ENCODE assay signal across 27 cellular contexts in genomic region chr2:216155954-216156353, GRCh38.
"Had no signal": no experiment of that assay in that cellular context is flagged by ENCODE, and none has a peak within 500 bp of the region (broad histone marks: within the 10 kb centered on the region; RNA-seq: fewer than 3 reads in every experiment).

No MANE protein-coding gene starts in this region.

- H3K27ac Mint-ChIP-seq: activated CD4-positive, alpha-beta memory T cell treated with anti-CD3 and anti-CD28 coated beads for 36 hours; activated CD4-positive, alpha-beta T cell treated with anti-CD3 and anti-CD28 coated beads for 36 hours; activated CD4-positive, alpha-beta T cell treated with anti-CD3 and anti-CD28 coated beads, Interleukin-2, amount 10 ng/mL, durations not matched to agents 7 days and 5 days; activated naive CD4-positive, alpha-beta T cell treated with anti-CD3 and anti-CD28 coated beads, Interleukin-2, amount 10 ng/mL, durations not matched to agents 7 days and 5 days; activated naive CD8-positive, alpha-beta T cell had no signal

- H3K4me3 Mint-ChIP-seq: activated CD4-positive, alpha-beta memory T cell treated with anti-CD3 and anti-CD28 coated beads for 36 hours; activated CD4-positive, alpha-beta T cell treated with anti-CD3 and anti-CD28 coated beads for 36 hours; activated CD4-positive, alpha-beta T cell treated with anti-CD3 and anti-CD28 coated beads, Interleukin-2, amount 10 ng/mL, durations not matched to agents 7 days and 5 days; activated naive CD4-positive, alpha-beta T cell treated with anti-CD3 and anti-CD28 coated beads, Interleukin-2, amount 10 ng/mL, durations not matched to agents 7 days and 5 days; activated naive CD8-positive, alpha-beta T cell; activated naive CD8-positive, alpha-beta T cell treated with anti-CD3 and anti-CD28 coated beads, Interleukin-2, amount 50 U/mL, for 24 hours; brain had no signal

- H3K4me3 ChIP-seq: PC-9 had no signal

- H3K9me3 Mint-ChIP-seq: activated CD4-positive, alpha-beta memory T cell treated with anti-CD3 and anti-CD28 coated beads for 36 hours; activated CD4-positive, alpha-beta T cell treated with anti-CD3 and anti-CD28 coated beads, Interleukin-2, amount 10 ng/mL, durations not matched to agents 7 days and 5 days; activated naive CD4-positive, alpha-beta T cell treated with anti-CD3 and anti-CD28 coated beads, Interleukin-2, amount 10 ng/mL, durations not matched to agents 7 days and 5 days; activated naive CD8-positive, alpha-beta T cell treated with anti-CD3 and anti-CD28 coated beads, Interleukin-2, amount 50 U/mL, for 24 hours; brain had no signal

- H3K27me3 Mint-ChIP-seq: activated CD4-positive, alpha-beta memory T cell treated with anti-CD3 and anti-CD28 coated beads for 36 hours; activated CD4-positive, alpha-beta T cell treated with anti-CD3 and anti-CD28 coated beads for 36 hours; activated CD4-positive, alpha-beta T cell treated with anti-CD3 and anti-CD28 coated beads, Interleukin-2, amount 10 ng/mL, durations not matched to agents 7 days and 5 days; activated naive CD4-positive, alpha-beta T cell treated with anti-CD3 and anti-CD28 coated beads, Interleukin-2, amount 10 ng/mL, durations not matched to agents 7 days and 5 days; activated naive CD8-positive, alpha-beta T cell; activated naive CD8-positive, alpha-beta T cell treated with anti-CD3 and anti-CD28 coated beads, Interleukin-2, amount 50 U/mL, for 24 hours; brain had no signal

- DNase-seq: activated CD4-positive, alpha-beta memory T cell treated with anti-CD3 and anti-CD28 coated beads for 36 hours; activated CD4-positive, alpha-beta T cell treated with anti-CD3 and anti-CD28 coated beads for 36 hours; activated CD4-positive, alpha-beta T cell treated with anti-CD3 and anti-CD28 coated beads, Interleukin-2, amount 10 ng/mL, durations not matched to agents 7 days and 5 days; activated CD8-positive, alpha-beta memory T cell treated with anti-CD3 and anti-CD28 coated beads, Interleukin-2, amount 50 U/mL, for 48 hours; activated effector memory CD4-positive, alpha-beta T cell treated with Interleukin-2 at 50 U/mL for 16 hours; activated naive CD4-positive, alpha-beta T cell treated with anti-CD3 and anti-CD28 coated beads, Interleukin-2, amount 10 ng/mL, durations not matched to agents 7 days and 5 days; activated naive CD8-positive, alpha-beta T cell treated with anti-CD3 and anti-CD28 coated beads, Interleukin-2, amount 50 U/mL, for 24 hours; activated T-cell treated with anti-CD3 and anti-CD28 coated beads, Interleukin-2, amount 50 U/mL, for 48 hours; anterior cingulate cortex; caudate nucleus; Kasumi-1; KG1; MM.1S; MV-4-11; NCI-H1092; NCI-H1436 treated with DMSO at 0.1 percent for 48 hours; NCI-H1694 treated with DMSO at 0.1 percent for 48 hours; NCI-H2029; NCI-H345; NCI-H526; NCI-H748 treated with DMSO at 0.1 percent for 48 hours; NK-92 treated with Interleukin-12 subunit alpha and Interleukin-12 subunit beta, amount 100 ng/mL, for 24 hours; PC-9; Right ventricle myocardium superior had no signal

- H3K27ac ChIP-seq: PC-9 had no signal

- H2AFZ ChIP-seq: PC-9 had no signal

- H3K4me2 ChIP-seq: PC-9 had no signal

- ATAC-seq: activated CD4-positive, alpha-beta T cell treated with anti-CD3 and anti-CD28 coated beads for 36 hours; activated CD4-positive, CD25-positive, alpha-beta regulatory T cell treated with anti-CD3 and anti-CD28 coated beads, Interleukin-2, amount 50 U/mL, for 24 hours; activated naive CD8-positive, alpha-beta T cell treated with anti-CD3 and anti-CD28 coated beads, Interleukin-2, amount 50 U/mL, for 24 hours had no signal
